ENCODE assay signal across 8 cellular contexts in the genomic region with DNA sequence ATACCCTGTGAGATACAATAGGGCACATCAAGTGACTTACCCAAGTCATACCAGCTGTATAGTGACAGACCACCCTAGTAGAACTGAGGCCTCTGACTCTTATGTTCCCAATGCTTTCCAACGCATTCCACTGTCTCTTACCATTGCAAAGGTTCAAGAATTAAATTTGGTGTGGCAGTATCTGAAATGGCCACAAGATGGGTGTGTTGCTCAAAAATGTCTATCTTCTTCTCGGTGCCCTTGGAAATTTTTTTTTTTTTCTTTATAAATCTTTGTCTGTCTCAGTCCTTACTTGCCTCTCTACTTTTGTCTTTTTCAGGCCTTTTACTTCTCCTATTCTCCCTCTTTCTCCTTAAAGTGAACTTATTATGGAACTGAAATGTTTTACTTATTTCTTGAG.
A peak's percentile ranks its signal among the peaks of the same experiment; 100 is the strongest.
DNase-seq lines count a peak whose midpoint lies in the region; ATAC-seq, FAIRE-seq and TF ChIP-seq lines count a peak whose summit lies in the region.

No MANE protein-coding gene starts in this region.

- no peak for ATAC-seq in GM21526 (IDR thresholded peaks at IDR 0.05; ENCODE audit: low FRiP score, unreplicated experiment)
- ATAC-seq in GM19455 (IDR thresholded peaks at IDR 0.05; ENCODE audit: unreplicated experiment): no peak
- no peak for ATAC-seq in HG02610 (IDR thresholded peaks at IDR 0.05; ENCODE audit: unreplicated experiment)

- no peak overlapping the region for H3K4me3 ChIP-seq in cardiac fibroblast (replicated peaks in 1 of 2; ENCODE audit: low read depth in 2 of 2, low read length in 2 of 2)

- DNase-seq in ELR (ENCODE audit: low read depth): peak; percentile 58
- peak; percentile 22 for DNase-seq in NOMO-1 treated with DMSO at 0.1 percent for 48 hours (lab: John Stamatoyannopoulos, UW; ENCODE audit: unreplicated experiment)
- peak; percentile 63 to 68 for DNase-seq in cardiac fibroblast (ENCODE audit: low read depth in 2 of 2)
- DNase-seq in medulla oblongata (ENCODE audit: extremely low spot score): peak; percentile 53

- peak; percentile 85 for FAIRE-seq in A204.1 (lab: Jason Lieb, UNC)

- TF ChIP-seq CTCF in cardiac fibroblast (IDR thresholded peaks at IDR 0.05; ENCODE audit: low read depth, low read length): peak; percentile 57
